Comparison of ENCODE assay signal across 1 cellular context in genomic region chr20:56409946-56410345, GRCh38.
TF ChIP-seq lines count a peak whose summit lies in the region.

No MANE protein-coding gene starts in this region.

TF ChIP-seq in IMR-90, 13 proteins besides CTCF, POLR2A, EP300 and RAD21 (continued from another document):
- TF ChIP-seq MXI1 (IDR thresholded peaks at IDR 0.05; ENCODE audit: borderline replicate concordance, low read depth, low read length) (no peak), FOS (IDR thresholded peaks at IDR 0.05; ENCODE audit: low read depth, low read length) (no peak)
